8 cellular contexts compared by ENCODE assay signal in the genomic region with DNA sequence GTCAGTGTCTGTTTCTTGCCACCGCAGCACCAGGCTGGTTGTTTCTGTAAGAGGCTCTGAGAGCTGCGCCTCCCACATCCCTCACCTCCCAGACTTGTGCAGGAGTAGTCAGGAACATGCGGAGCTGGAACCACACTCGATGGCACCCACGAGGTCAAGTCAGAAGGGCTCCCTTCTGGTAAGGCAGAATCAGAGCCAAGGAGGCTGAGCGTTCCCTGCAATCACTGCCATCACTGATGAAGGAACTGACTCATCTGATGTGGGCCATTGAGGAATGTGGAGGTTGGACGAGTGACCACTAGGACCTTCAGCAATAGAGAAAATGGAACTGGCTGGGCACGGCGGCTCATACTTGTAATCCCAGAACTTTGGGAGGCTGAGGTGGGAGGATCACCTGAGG. TPM values are rescaled to one million over a fixed set of nuclear protein-coding genes. Genes with fewer than 3 reads are reported as not detected.
DNase-seq lines count a peak whose midpoint lies in the region; ATAC-seq and TF ChIP-seq lines count a peak whose summit lies in the region.
"Had no signal": no experiment of that assay in that cellular context is flagged by ENCODE, and none has a peak within 500 bp of the region (broad histone marks: within the 10 kb centered on the region; RNA-seq: fewer than 3 reads in every experiment).

No MANE protein-coding gene starts in this region.

- TF ChIP-seq CTCF in brain microvascular endothelial cell (IDR thresholded peaks at IDR 0.05; ENCODE audit: low read depth, low read length, missing control alignments) = no peak
- no peak for TF ChIP-seq CTCF in uterus (IDR thresholded peaks at IDR 0.05)

- DNase-seq in HT1080 (ENCODE audit: low read depth) (peak; percentile 92), brain microvascular endothelial cell (peak; percentile 93), kidney tubule cell (ENCODE audit: low spot score) (peak; percentile 83), uterus (peak in 1 of 2 donors; percentile 31), HUDEP-2 (lab: John Stamatoyannopoulos, UW; ENCODE audit: unreplicated experiment in 76 of 76) (no peak), NCI-H510A (lab: John Stamatoyannopoulos, UW) (no peak)

- TF ChIP-seq POLR2A in uterus (IDR thresholded peaks at IDR 0.05) = no peak

- intact Hi-C loops in uterus (cut with DNase I; ENCODE audit: low total_unique reads) = no loop called here

- peaks cover 0 to 7% of the 10 kb centered on the region in 2 donors for H3K4me1 ChIP-seq in uterus

- no peaks in the 10 kb centered on the region for H3K9me3 ChIP-seq in uterus

- no peaks in the 10 kb centered on the region for H3K27me3 ChIP-seq in brain microvascular endothelial cell (replicated peaks)
- no peaks in the 10 kb centered on the region for H3K27me3 ChIP-seq in uterus
- H3K27me3 ChIP-seq: cardiac muscle cell had no signal

- H3K36me3 ChIP-seq in brain microvascular endothelial cell (replicated peaks) = no peaks in the 10 kb centered on the region
- H3K36me3 ChIP-seq in uterus = no peaks in the 10 kb centered on the region
- H3K36me3 ChIP-seq: cardiac muscle cell had no signal

- H3K4me3 ChIP-seq in brain microvascular endothelial cell (ENCODE audit: low read depth, low read length) = no peak overlapping the region
- H3K4me3 ChIP-seq in uterus = no peak overlapping the region
- H3K4me3 ChIP-seq: cardiac muscle cell had no signal

- in situ Hi-C loops in brain microvascular endothelial cell (cut with HindIII; ENCODE audit: low pct_ligation_motif_present, low sequenced_read_pairs) = no loop called here

- H3K27ac ChIP-seq in brain microvascular endothelial cell (peak overlapping the region; percentile 79), uterus (peak overlapping the region; percentile 70 to 77)
- H3K27ac ChIP-seq: cardiac muscle cell had no signal

- ATAC-seq in GM19397 (IDR thresholded peaks at IDR 0.05; ENCODE audit: unreplicated experiment) = no peak

RNA-seq across cellular contexts. Expression of a gene that starts 35.7 kb away (rescaled TPM):
- total RNA-seq in HT1080 (2014; rRNA removed; shearing (Covaris generic)) = 13.1 and 16.1 TPM in 2 replicates
- polyA plus RNA-seq in HT1080 (2015; cell fraction: cytosol; rRNA removed) = 6.7 and 7.0 TPM in 2 replicates
- 22.0 and 25.6 TPM in 2 replicates for polyA plus RNA-seq in HT1080 (2015; cell fraction: nucleus; rRNA removed)
- 1 to 10 TPM in 1 of 4 donors, under 1 TPM in 3; 0.29 to 5.0 (median 0.48) TPM for total RNA-seq in uterus

Comparison
In these comparisons a context has a peak if more than half of its experiments do, and no peak if none do; other contexts are left out.
1. DNase-seq: peak in HT1080 (single experiment), brain microvascular endothelial cell (single experiment) and kidney tubule cell (single experiment); none in HUDEP-2 (0 of 76) and NCI-H510A (single experiment).